In genomic region chr9:115808108-115808507, GRCh38 we compare ENCODE assay signal across 25 cellular contexts.
DNase-seq lines count a peak whose midpoint lies in the region; ATAC-seq and TF ChIP-seq lines count a peak whose summit lies in the region.
"Had no signal": no experiment of that assay in that cellular context is flagged by ENCODE, and none has a peak within 500 bp of the region (broad histone marks: within the 10 kb centered on the region; RNA-seq: fewer than 3 reads in every experiment).

No MANE protein-coding gene starts in this region.

- no peaks in the 10 kb centered on the region for H3K9me3 ChIP-seq in PC-3 (ENCODE audit: low read length)
- no peaks in the 10 kb centered on the region for H3K9me3 ChIP-seq in endodermal cell (ENCODE audit: control insufficient read depth, low read length)
- H3K9me3 ChIP-seq in left lung, result no peaks in the 10 kb centered on the region
- H3K9me3 ChIP-seq: testis had no signal

- CTCF ChIA-PET in PC-3 (lab: Charles Lee), result no interaction called here

- H3K9ac ChIP-seq in PC-3 (ENCODE audit: low read length) (peak overlapping the region; percentile 42), endodermal cell (ENCODE audit: extremely low read depth, low read length, poor library complexity, severe bottlenecking) (no peak overlapping the region)

- peak overlapping the region; percentile 31; the same call in 1 of the 2 replicates for H2AFZ ChIP-seq in PC-3 (ENCODE audit: low read length)

- H3K36me3 ChIP-seq in PC-3 (ENCODE audit: low read depth, low read length), result no peaks in the 10 kb centered on the region
- H3K36me3 ChIP-seq in endodermal cell (ENCODE audit: control insufficient read depth, insufficient read depth, low read length), result no peaks in the 10 kb centered on the region
- H3K36me3 ChIP-seq in left lung, result no peaks in the 10 kb centered on the region

- TF ChIP-seq CTCF in PC-3 (conservative IDR thresholded peaks at IDR 0.05; ENCODE audit: low read depth, low read length) (no peak), endodermal cell (conservative IDR thresholded peaks at IDR 0.05) (no peak), left lung (IDR thresholded peaks at IDR 0.05) (no peak)

- H3K27me3 Mint-ChIP-seq in endodermal cell (ENCODE audit: insufficient read depth), result no peaks in the 10 kb centered on the region
- H3K27me3 Mint-ChIP-seq: activated CD4-positive, alpha-beta T cell treated with anti-CD3 and anti-CD28 coated beads, Interleukin-2, amount 10 ng/mL, durations not matched to agents 24 days and 14 days; activated CD8-positive, alpha-beta memory T cell treated with anti-CD3 and anti-CD28 coated beads, Interleukin-2, amount 10 ng/mL, durations not matched to agents 7 days and 5 days; activated naive CD8-positive, alpha-beta T cell treated with anti-CD3 and anti-CD28 coated beads, Interleukin-2, amount 10 ng/mL, durations not matched to agents 7 days and 5 days; IgD-negative memory B cell; stimulated activated naive B cell treated with anti-CD40 and anti-IgM and Interleukin-4, amounts not matched to agents 10 μg/mL and 1 μg/mL and 100 μg/mL, for 72 hours had no signal

- H3K9me2 ChIP-seq in PC-3 (replicated peaks; ENCODE audit: low read length), result no peaks in the 10 kb centered on the region

- 92% methylated on average over 1 of the region's 2 CpGs; no CpG with 5 or more reads in 1 of the 2 experiments for WGBS in endodermal cell (ENCODE audit: insufficient coverage in 1 of 2, insufficient read length in 1 of 2), 2 experiments

- H3K4me3 Mint-ChIP-seq in endodermal cell, result no peak overlapping the region
- H3K4me3 Mint-ChIP-seq: activated CD4-positive, alpha-beta T cell treated with anti-CD3 and anti-CD28 coated beads, Interleukin-2, amount 10 ng/mL, durations not matched to agents 24 days and 14 days; activated CD8-positive, alpha-beta memory T cell treated with anti-CD3 and anti-CD28 coated beads, Interleukin-2, amount 10 ng/mL, durations not matched to agents 7 days and 5 days; activated naive CD8-positive, alpha-beta T cell treated with anti-CD3 and anti-CD28 coated beads, Interleukin-2, amount 10 ng/mL, durations not matched to agents 7 days and 5 days; IgD-negative memory B cell; mesothelial cell of epicardium; nephron; stimulated activated naive B cell treated with anti-CD40 and anti-IgM and Interleukin-4, amounts not matched to agents 10 μg/mL and 1 μg/mL and 100 μg/mL, for 72 hours had no signal

- ATAC-seq in PC-3, result no peak
- ATAC-seq in left lung, result peak; percentile 95
- ATAC-seq: activated CD8-positive, alpha-beta memory T cell treated with anti-CD3 and anti-CD28 coated beads, Interleukin-2, amount 10 ng/mL, durations not matched to agents 7 days and 5 days; stimulated activated naive B cell treated with anti-CD40 and anti-IgM and Interleukin-4, amounts not matched to agents 10 μg/mL and 1 μg/mL and 100 μg/mL, for 72 hours had no signal

- peaks cover under 1% of the 10 kb centered on the region for H3K9me3 Mint-ChIP-seq in endodermal cell
- H3K9me3 Mint-ChIP-seq: activated CD4-positive, alpha-beta T cell treated with anti-CD3 and anti-CD28 coated beads, Interleukin-2, amount 10 ng/mL, durations not matched to agents 24 days and 14 days had no signal

- H3K27ac Mint-ChIP-seq in endodermal cell, result peak overlapping the region; percentile 21
- H3K27ac Mint-ChIP-seq: activated CD4-positive, alpha-beta T cell treated with anti-CD3 and anti-CD28 coated beads, Interleukin-2, amount 10 ng/mL, durations not matched to agents 24 days and 14 days; activated CD8-positive, alpha-beta memory T cell treated with anti-CD3 and anti-CD28 coated beads, Interleukin-2, amount 10 ng/mL, durations not matched to agents 7 days and 5 days; activated naive CD8-positive, alpha-beta T cell treated with anti-CD3 and anti-CD28 coated beads, Interleukin-2, amount 10 ng/mL, durations not matched to agents 7 days and 5 days; IgD-negative memory B cell; mesothelial cell of epicardium; nephron; stimulated activated naive B cell treated with anti-CD40 and anti-IgM and Interleukin-4, amounts not matched to agents 10 μg/mL and 1 μg/mL and 100 μg/mL, for 72 hours had no signal

- no peaks in the 10 kb centered on the region for H4K20me1 ChIP-seq in PC-3 (ENCODE audit: low read length)

- peaks cover 4% of the 10 kb centered on the region for H3F3A ChIP-seq in PC-3 (ENCODE audit: low read length, unreplicated experiment)

- intact Hi-C loops in PC-3 (cut with micrococcal nuclease), result no loop called here
- intact Hi-C loops in left lung (cut with DNase I), result no loop called here

- POLR2A ChIA-PET in PC-3 (lab: Charles Lee; ENCODE audit: unreplicated experiment), result no interaction called here

- no TSS peak for BruUV-seq in PC-3 (replicated peaks; lab: Mats Ljungman, UMichigan)

- no peaks in the 10 kb centered on the region for H3K79me2 ChIP-seq in PC-3 (ENCODE audit: low read length)

- no peaks in the 10 kb centered on the region for H3K36me3 Mint-ChIP-seq in endodermal cell (ENCODE audit: low read depth)
- H3K36me3 Mint-ChIP-seq: activated CD8-positive, alpha-beta memory T cell treated with anti-CD3 and anti-CD28 coated beads, Interleukin-2, amount 10 ng/mL, durations not matched to agents 7 days and 5 days; activated naive CD8-positive, alpha-beta T cell treated with anti-CD3 and anti-CD28 coated beads, Interleukin-2, amount 10 ng/mL, durations not matched to agents 7 days and 5 days; IgD-negative memory B cell; mesothelial cell of epicardium; stimulated activated naive B cell treated with anti-CD40 and anti-IgM and Interleukin-4, amounts not matched to agents 10 μg/mL and 1 μg/mL and 100 μg/mL, for 72 hours had no signal

- H3K4me3 ChIP-seq in PC-3 (ENCODE audit: low read length) (peak overlapping the region; percentile 48; the same call in 1 of the 2 replicates), endodermal cell (ENCODE audit: low read length) (no peak overlapping the region), left lung (no peak overlapping the region), skeletal muscle cell (ENCODE audit: low read depth, low read length) (no peak overlapping the region)
- H3K4me3 ChIP-seq: testis had no signal

- H3K27ac ChIP-seq in PC-3 (ENCODE audit: low read length) (peak overlapping the region; percentile 90), endodermal cell (ENCODE audit: low read depth, low read length) (no peak overlapping the region), left lung (peak overlapping the region in 1 of 2 donors; percentile 23)
- H3K27ac ChIP-seq: testis had no signal

- peaks cover 26% of the 10 kb centered on the region for H3K4me1 ChIP-seq in PC-3 (ENCODE audit: insufficient read depth, low read length)
- H3K4me1 ChIP-seq in endodermal cell (ENCODE audit: control insufficient read depth, insufficient read depth, low read length), result no peaks in the 10 kb centered on the region
- H3K4me1 ChIP-seq in left lung, result no peaks in the 10 kb centered on the region
- H3K4me1 ChIP-seq: testis had no signal

- peak overlapping the region; percentile 76 for H3K4me2 ChIP-seq in PC-3 (ENCODE audit: low read length)

- peak; percentile 55 for DNase-seq in PC-3
- DNase-seq in endodermal cell, result no peak
- no peak for DNase-seq in left lung
- peak; percentile 12 for DNase-seq in skeletal muscle cell (ENCODE audit: low read depth)
- DNase-seq in GM19238 (ENCODE audit: insufficient read length, low spot score), result no peak
- DNase-seq in Ammon's horn (ENCODE audit: low spot score), result no peak
- no peak for DNase-seq in DMS53 treated with DMSO at 0.1 percent for 48 hours (lab: John Stamatoyannopoulos, UW; ENCODE audit: unreplicated experiment)
- DNase-seq in amygdala (lab: John Stamatoyannopoulos, UW), result no peak
- DNase-seq: activated CD4-positive, alpha-beta T cell treated with anti-CD3 and anti-CD28 coated beads, Interleukin-2, amount 10 ng/mL, durations not matched to agents 24 days and 14 days; activated CD8-positive, alpha-beta memory T cell treated with anti-CD3 and anti-CD28 coated beads, Interleukin-2, amount 10 ng/mL, durations not matched to agents 7 days and 5 days; activated naive CD8-positive, alpha-beta T cell treated with anti-CD3 and anti-CD28 coated beads, Interleukin-2, amount 10 ng/mL, durations not matched to agents 7 days and 5 days; dermis blood vessel endothelial cell; foreskin fibroblast; H7; islet precursor cell; NCI-H1436 treated with DMSO at 0.1 percent for 48 hours; NCI-H526; small intestine; stimulated activated CD4-positive, alpha-beta T cell treated with anti-CD3 and anti-CD28 coated beads, Interleukin-2, amount 100 ng/mL, for 24 hours; stimulated activated naive B cell treated with anti-CD40 and anti-IgM and Interleukin-4, amounts not matched to agents 10 μg/mL and 1 μg/mL and 100 μg/mL, for 72 hours; T-helper 2 cell; testis had no signal

- no peaks in the 10 kb centered on the region for H3K27me3 ChIP-seq in PC-3 (ENCODE audit: low read length)
- no peaks in the 10 kb centered on the region for H3K27me3 ChIP-seq in endodermal cell (ENCODE audit: control insufficient read depth, insufficient read depth, low read length, poor library complexity, severe bottlenecking)
- no peaks in the 10 kb centered on the region for H3K27me3 ChIP-seq in left lung
- H3K27me3 ChIP-seq: testis had no signal

- peaks cover 3% of the 10 kb centered on the region for H3K4me1 Mint-ChIP-seq in endodermal cell
- H3K4me1 Mint-ChIP-seq: activated CD4-positive, alpha-beta T cell treated with anti-CD3 and anti-CD28 coated beads, Interleukin-2, amount 10 ng/mL, durations not matched to agents 24 days and 14 days; activated CD8-positive, alpha-beta memory T cell treated with anti-CD3 and anti-CD28 coated beads, Interleukin-2, amount 10 ng/mL, durations not matched to agents 7 days and 5 days; activated naive CD8-positive, alpha-beta T cell treated with anti-CD3 and anti-CD28 coated beads, Interleukin-2, amount 10 ng/mL, durations not matched to agents 7 days and 5 days; IgD-negative memory B cell; nephron; stimulated activated naive B cell treated with anti-CD40 and anti-IgM and Interleukin-4, amounts not matched to agents 10 μg/mL and 1 μg/mL and 100 μg/mL, for 72 hours had no signal

Comparison
In these comparisons a context has a peak if more than half of its experiments do, and no peak if none do; other contexts are left out.
1. DNase-seq: peak in PC-3 (single experiment) and skeletal muscle cell (single experiment); none in endodermal cell (single experiment), left lung (0 of 2), GM19238 (single experiment), Ammon's horn (single experiment), DMS53 treated with DMSO at 0.1 percent for 48 hours (single experiment) and amygdala (0 of 56).